In genomic region chr11:59107721-59108120, GRCh38 we compare ENCODE assay signal across 9 cellular contexts. TPM values are rescaled to one million over a fixed set of nuclear protein-coding genes. Genes with fewer than 3 reads are reported as not detected.
DNase-seq lines count a peak whose midpoint lies in the region; ATAC-seq and TF ChIP-seq lines count a peak whose summit lies in the region.
"Not testable (repeated sequence)": the region's sequence is repeated elsewhere in the genome, so short reads cannot be mapped to it uniquely, and the experiment has no call there.
"Had no signal": no experiment of that assay in that cellular context is flagged by ENCODE, and none has a peak within 500 bp of the region (broad histone marks: within the 10 kb centered on the region; RNA-seq: fewer than 3 reads in every experiment).

No MANE protein-coding gene starts in this region.

- H3K4me1 ChIP-seq in KMS-11 (ENCODE audit: low read depth, poor library complexity, severe bottlenecking) (peaks cover 60% of the 10 kb centered on the region), foreskin keratinocyte (peaks cover 13% of the 10 kb centered on the region)
- not testable (repeated sequence) for H3K4me1 ChIP-seq in SK-N-SH (ENCODE audit: control insufficient read depth in 1 of 2, insufficient read depth in 2 of 2, low read depth in 1 of 2, low read length in 1 of 2); neuronal stem cell (ENCODE audit: control insufficient read depth in 2 of 2, insufficient read depth in 1 of 2, low read depth in 1 of 2, low read length in 2 of 2)

- CTCF ChIA-PET in AG04450 (lab: Charles Lee) (interaction anchor here (0.6 to 7.9 kb wide), 7 partner anchors 10 to 493 kb away, joined by 3 to 68 read pairs (median 15); no protein-coding TSS in a partner anchor), SK-N-SH (lab: Yijun Ruan, JAX) (interaction anchor here (1.3 to 3.4 kb wide), 4 partner anchors 19 to 64 kb away, joined by 4 to 27 read pairs (median 8); partner anchors contain the start of gene DTX4)

- not testable (repeated sequence) for H3K9me3 Mint-ChIP-seq in activated naive CD8-positive, alpha-beta T cell treated with anti-CD3 and anti-CD28 coated beads for 36 hours

- not testable (repeated sequence) for H2BK5ac ChIP-seq in neuronal stem cell (ENCODE audit: low read length)

- peaks cover 68% of the 10 kb centered on the region for H3K27me3 Mint-ChIP-seq in activated naive CD8-positive, alpha-beta T cell treated with anti-CD3 and anti-CD28 coated beads for 36 hours

- H4K91ac ChIP-seq in neuronal stem cell (ENCODE audit: low read depth, low read length, poor library complexity), result not testable (repeated sequence)

- POLR2A ChIA-PET in AG04450 (lab: Yijun Ruan, JAX); SK-N-SH (lab: Yijun Ruan, JAX): not testable (repeated sequence)

- TF ChIP-seq RAD21 in SK-N-SH (IDR thresholded peaks at IDR 0.05; ENCODE audit: low read length), result not testable (repeated sequence)

- not testable (repeated sequence) for H3K23ac ChIP-seq in neuronal stem cell (ENCODE audit: low read depth, low read length, poor library complexity)

- H3K14ac ChIP-seq in neuronal stem cell (ENCODE audit: low read length), result not testable (repeated sequence)

- not testable (repeated sequence) for H3K9me3 ChIP-seq in AG04450 (ENCODE audit: control insufficient read depth, insufficient read depth, low read length); SK-N-SH
- peaks cover 0 to 15% of the 10 kb centered on the region in 2 donors for H3K9me3 ChIP-seq in neuronal stem cell (replicated peaks in 1 of 2; ENCODE audit: control insufficient read depth in 2 of 2, insufficient read depth in 1 of 2, low read depth in 1 of 2, low read length in 2 of 2)

- not testable (repeated sequence) for H3K27ac ChIP-seq in AG04450 (ENCODE audit: low read depth, low read length); SK-N-SH (ENCODE audit: low read depth in 2 of 2, low read length in 1 of 2); neuronal stem cell (replicated peaks; ENCODE audit: low read length)
- H3K27ac ChIP-seq in KMS-11 (peak overlapping the region; percentile 85), foreskin keratinocyte (peak overlapping the region; percentile 43)

- H3K79me2 ChIP-seq in KMS-11 (ENCODE audit: insufficient read depth, low read depth), result peaks cover 37% of the 10 kb centered on the region
- not testable (repeated sequence) for H3K79me2 ChIP-seq in SK-N-SH (ENCODE audit: insufficient read depth)

- not testable (repeated sequence) for H2BK12ac ChIP-seq in neuronal stem cell (ENCODE audit: low read length)

- H3K27me3 ChIP-seq in AG04450 (ENCODE audit: control insufficient read depth, insufficient read depth, low read length); KMS-11 (ENCODE audit: insufficient read depth, low read depth); SK-N-SH (ENCODE audit: insufficient read depth); foreskin keratinocyte; neuronal stem cell (ENCODE audit: control insufficient read depth in 3 of 3, insufficient read depth in 3 of 3, low read depth in 1 of 3, low read length in 3 of 3): not testable (repeated sequence)

- ATAC-seq in GM18907 (IDR thresholded peaks at IDR 0.05; ENCODE audit: unreplicated experiment) (peak; percentile 48), HG02623 (IDR thresholded peaks at IDR 0.05; ENCODE audit: unreplicated experiment) (peak; percentile 34)
- ATAC-seq in foreskin keratinocyte, result not testable (repeated sequence)

- H4K20me1 ChIP-seq in KMS-11 (ENCODE audit: insufficient read depth); SK-N-SH (ENCODE audit: insufficient read depth): not testable (repeated sequence)

- TF ChIP-seq CTCF in AG04450 (IDR thresholded peaks at IDR 0.05; ENCODE audit: low read depth, low read length); KMS-11 (conservative IDR thresholded peaks at IDR 0.05; ENCODE audit: low read depth, low read length); SK-N-SH (IDR thresholded peaks at IDR 0.05); foreskin keratinocyte (conservative IDR thresholded peaks at IDR 0.05): not testable (repeated sequence)

- H2AFZ ChIP-seq in KMS-11 (ENCODE audit: low read depth) (peak overlapping the region; percentile 75), SK-N-SH (ENCODE audit: low read depth) (peak overlapping the region; percentile 92; the same call in 1 of the 2 replicates), neuronal stem cell (ENCODE audit: low read length) (peak overlapping the region; percentile 98)

- not testable (repeated sequence) for DNase-seq in AG04450 (ENCODE audit: low read depth, low spot score); SK-N-SH; foreskin keratinocyte; neuronal stem cell (ENCODE audit: low spot score)
- DNase-seq in activated naive CD8-positive, alpha-beta T cell treated with anti-CD3 and anti-CD28 coated beads for 36 hours, result peak; percentile 37

- not testable (repeated sequence) for TF ChIP-seq EP300 in SK-N-SH (IDR thresholded peaks at IDR 0.05; ENCODE audit: borderline replicate concordance in 1 of 2, low read depth in 1 of 2, low read length in 1 of 2)

- not testable (repeated sequence) for H2AK5ac ChIP-seq in neuronal stem cell (ENCODE audit: low read depth, low read length)

- H3K36me3 ChIP-seq in KMS-11 (ENCODE audit: insufficient read depth), result peaks cover 18% of the 10 kb centered on the region
- H3K36me3 ChIP-seq in SK-N-SH (replicated peaks in 1 of 2; ENCODE audit: control insufficient read depth in 1 of 2, insufficient read depth in 2 of 2, low read length in 1 of 2), result not testable (repeated sequence)
- peaks cover 0 to 40% of the 10 kb centered on the region in 2 donors for H3K36me3 ChIP-seq in neuronal stem cell (replicated peaks in 1 of 2; ENCODE audit: control insufficient read depth in 2 of 2, insufficient read depth in 2 of 2, low read length in 2 of 2)

- H3K18ac ChIP-seq in neuronal stem cell (ENCODE audit: low read length), result not testable (repeated sequence)

- H3K4me1 Mint-ChIP-seq in activated naive CD8-positive, alpha-beta T cell treated with anti-CD3 and anti-CD28 coated beads for 36 hours, result peaks cover 34% of the 10 kb centered on the region

- H3K4me3 ChIP-seq in AG04450 (ENCODE audit: low read depth, low read length) (peak overlapping the region; percentile 69), SK-N-SH (ENCODE audit: low read depth in 2 of 2, low read length in 1 of 2) (peak overlapping the region; percentile 58 to 66; a peak in 3 of 4 replicates), neuronal stem cell (ENCODE audit: low read length in 2 of 2) (peak overlapping the region; percentile 68 to 74)
- H3K4me3 ChIP-seq in KMS-11 (IDR thresholded peaks at IDR 0.05; ENCODE audit: insufficient read depth, low read depth, low read length), result not testable (repeated sequence)

- not testable (repeated sequence) for H2BK120ac ChIP-seq in neuronal stem cell (ENCODE audit: low read depth, low read length)

- peaks cover 44% of the 10 kb centered on the region for H3K36me3 Mint-ChIP-seq in activated naive CD8-positive, alpha-beta T cell treated with anti-CD3 and anti-CD28 coated beads for 36 hours

- peak overlapping the region; percentile 88 for H3K4me3 Mint-ChIP-seq in activated naive CD8-positive, alpha-beta T cell treated with anti-CD3 and anti-CD28 coated beads for 36 hours

- H4K8ac ChIP-seq in neuronal stem cell (ENCODE audit: low read depth, low read length), result not testable (repeated sequence)

- 55% methylated on average over 10 of the region's 10 CpGs for WGBS in SK-N-SH (ENCODE audit: low lambda C conversion rate)
- WGBS in neuronal stem cell (ENCODE audit: extremely low coverage in 2 of 2, insufficient read length in 2 of 2, insufficient replicate concordance in 1 of 2), 2 donors, result no CpG with 5 or more reads among the region's 10 CpGs

- H3K9ac ChIP-seq in KMS-11, result peak overlapping the region; percentile 84
- not testable (repeated sequence) for H3K9ac ChIP-seq in SK-N-SH
- H3K9ac ChIP-seq in neuronal stem cell (ENCODE audit: low read depth, low read length, poor library complexity), result peak overlapping the region; percentile 50

- not testable (repeated sequence) for H3K4ac ChIP-seq in neuronal stem cell (ENCODE audit: low read length)

- H3F3A ChIP-seq in SK-N-SH (replicated peaks; ENCODE audit: insufficient read depth), result not testable (repeated sequence)

- H2BK15ac ChIP-seq in neuronal stem cell (ENCODE audit: low read length), result not testable (repeated sequence)

- not testable (repeated sequence) for H3K79me1 ChIP-seq in neuronal stem cell (ENCODE audit: low read depth, low read length)

- H3K4me2 ChIP-seq in KMS-11 (peak overlapping the region; percentile 86), SK-N-SH (peak overlapping the region; percentile 86), neuronal stem cell (ENCODE audit: insufficient read depth, low read length, poor library complexity, severe bottlenecking) (peak overlapping the region; percentile 66)

- H3K27ac Mint-ChIP-seq in activated naive CD8-positive, alpha-beta T cell treated with anti-CD3 and anti-CD28 coated beads for 36 hours, result peak overlapping the region; percentile 78

- H3K9me2 ChIP-seq in SK-N-SH, result not testable (repeated sequence)

RNA-seq across cellular contexts. Expression of gene FAM111B, which starts 0.7 kb away (rescaled TPM):
- polyA plus RNA-seq in AG04450 (2011; rRNA removed) (1.6 and 2.7 TPM in 2 replicates), SK-N-SH (2012; rRNA removed) (0.94 and 1.0 TPM in 2 replicates), foreskin keratinocyte (7.6 and 9.8 TPM in 2 replicates)
- polyA minus RNA-seq in AG04450 (2011; rRNA and poly(A)+ RNA removed), result 0.87 and 3.0 TPM in 2 replicates
- 1.2 and 1.4 TPM in 2 replicates for polyA plus RNA-seq in SK-N-SH (2012; cell fraction: cytosol; rRNA removed)
- 0.36 and 0.49 TPM in 2 replicates for polyA plus RNA-seq in SK-N-SH (2012; cell fraction: nucleus; rRNA removed)
- total RNA-seq in activated naive CD8-positive, alpha-beta T cell treated with anti-CD3 and anti-CD28 coated beads for 36 hours, result 10 to 100 TPM; 46.1 to 50.4 TPM
- 24.6 and 24.8 TPM in 2 replicates for total RNA-seq in foreskin keratinocyte
- 7.2 TPM for polyA plus RNA-seq in neuronal stem cell (2013, experiment 1 of 2)
- 7.0 TPM for polyA plus RNA-seq in neuronal stem cell (2013, experiment 2 of 2)

RNA-seq across cellular contexts. Expression of gene GLYATL1B, which starts 21.6 kb away (rescaled TPM):
- not detected in 2 replicates for polyA plus RNA-seq in AG04450 (2011; rRNA removed)
- polyA minus RNA-seq in AG04450 (2011; rRNA and poly(A)+ RNA removed), result not detected in 2 replicates
- not detected in 2 replicates for polyA plus RNA-seq in SK-N-SH (2012; rRNA removed)
- not detected in 2 replicates for polyA plus RNA-seq in SK-N-SH (2012; cell fraction: cytosol; rRNA removed)
- not detected in 2 replicates for polyA plus RNA-seq in SK-N-SH (2012; cell fraction: nucleus; rRNA removed)
- total RNA-seq in activated naive CD8-positive, alpha-beta T cell treated with anti-CD3 and anti-CD28 coated beads for 36 hours, result not detected
- not detected in 2 replicates for total RNA-seq in foreskin keratinocyte
- polyA plus RNA-seq in foreskin keratinocyte, result not detected in 2 replicates
- not detected for polyA plus RNA-seq in neuronal stem cell (2013, experiment 1 of 2)
- not detected for polyA plus RNA-seq in neuronal stem cell (2013, experiment 2 of 2)
- total RNA-seq: urinary bladder had no signal
- polyA plus RNA-seq: urinary bladder had no signal

RNA-seq across cellular contexts. Expression of gene FAM111A, which starts 34.9 kb away (rescaled TPM):
- polyA plus RNA-seq in AG04450 (2011; rRNA removed) (20.6 and 23.1 TPM in 2 replicates), SK-N-SH (2012; rRNA removed) (5.9 and 8.7 TPM in 2 replicates), foreskin keratinocyte (12.6 and 14.3 TPM in 2 replicates)
- polyA minus RNA-seq in AG04450 (2011; rRNA and poly(A)+ RNA removed), result 13.2 and 15.0 TPM in 2 replicates
- polyA plus RNA-seq in SK-N-SH (2012; cell fraction: cytosol; rRNA removed), result 5.3 and 5.4 TPM in 2 replicates
- 20.5 and 35.0 TPM in 2 replicates for polyA plus RNA-seq in SK-N-SH (2012; cell fraction: nucleus; rRNA removed)
- total RNA-seq in activated naive CD8-positive, alpha-beta T cell treated with anti-CD3 and anti-CD28 coated beads for 36 hours, result 10 to 100 TPM; 85.7 to 91.7 TPM
- 37.2 and 40.8 TPM in 2 replicates for total RNA-seq in foreskin keratinocyte
- polyA plus RNA-seq in neuronal stem cell (2013, experiment 1 of 2), result 16.9 TPM
- polyA plus RNA-seq in neuronal stem cell (2013, experiment 2 of 2), result 17.1 TPM
